Comparison of ENCODE assay signal across 8 cellular contexts in genomic region chr14:96362071-96362964, GRCh38. TPM values are rescaled to one million over a fixed set of nuclear protein-coding genes. Genes with fewer than 3 reads are reported as not detected.
DNase-seq lines count a peak whose midpoint lies in the region; ATAC-seq and TF ChIP-seq lines count a peak whose summit lies in the region.

No MANE protein-coding gene starts in this region.

- no peaks in the 10 kb centered on the region for H3K27me3 ChIP-seq in SJCRH30
- H3K27me3 ChIP-seq in cardiac muscle cell: no peaks in the 10 kb centered on the region

- H3K4me3 ChIP-seq in SJCRH30 (peak overlapping the region; percentile 97), cardiac muscle cell (peak overlapping the region; percentile 76)

- peak overlapping the region; percentile 66 for H3K27ac ChIP-seq in SJCRH30
- peak overlapping the region; percentile 95 for H3K27ac ChIP-seq in cardiac muscle cell

- no peaks in the 10 kb centered on the region for H3K4me1 ChIP-seq in SJCRH30
- H3K4me1 ChIP-seq in cardiac muscle cell (ENCODE audit: low read depth): peaks cover 11% of the 10 kb centered on the region

- peak; percentile 61 for DNase-seq in COLO668 (lab: John Stamatoyannopoulos, UW; ENCODE audit: unreplicated experiment)
- DNase-seq in KBM-7: peak; percentile 54
- DNase-seq in SJCRH30: peak; percentile 8 to 34
- peak; percentile 51 to 55 for DNase-seq in activated naive CD4-positive, alpha-beta T cell treated with anti-CD3 and anti-CD28 coated beads, Interleukin-2, amount 50 U/mL, for 72 hours (ENCODE audit: low spot score in 2 of 2)
- peak; percentile 20 to 44 for DNase-seq in cardiac muscle cell (ENCODE audit: low read depth in 1 of 2, low spot score in 1 of 2)
- peak; percentile 49 for DNase-seq in pons (ENCODE audit: low spot score)
- DNase-seq in NCI-H446 treated with DMSO at 0.1 percent for 48 hours (lab: John Stamatoyannopoulos, UW): no peak

- in situ Hi-C loops in KBM-7 (cut with MboI; ENCODE audit: low pct_unique_long_range_greater_than_20kb, low sequenced_read_pairs): no loop called here

- peak overlapping the region; percentile 93 to 96 for H3K27ac Mint-ChIP-seq in activated naive CD4-positive, alpha-beta T cell treated with anti-CD3 and anti-CD28 coated beads, Interleukin-2, amount 50 U/mL, for 72 hours

- H3K9me3 ChIP-seq in SJCRH30 (replicated peaks) (no peaks in the 10 kb centered on the region), cardiac muscle cell (ENCODE audit: low read depth) (no peaks in the 10 kb centered on the region)

- no peaks in the 10 kb centered on the region for H3K36me3 ChIP-seq in SJCRH30
- no peaks in the 10 kb centered on the region for H3K36me3 ChIP-seq in cardiac muscle cell

- peak; percentile 9 for ATAC-seq in GM21423 (IDR thresholded peaks at IDR 0.05; ENCODE audit: unreplicated experiment)
- peak; percentile 30 to 50 for ATAC-seq in activated naive CD4-positive, alpha-beta T cell treated with anti-CD3 and anti-CD28 coated beads, Interleukin-2, amount 50 U/mL, for 72 hours

- no peak for TF ChIP-seq CTCF in cardiac muscle cell (IDR thresholded peaks at IDR 0.05; ENCODE audit: low read depth, low read length)

- peaks cover 9 to 23% of the 10 kb centered on the region in 2 donors for H3K36me3 Mint-ChIP-seq in activated naive CD4-positive, alpha-beta T cell treated with anti-CD3 and anti-CD28 coated beads, Interleukin-2, amount 50 U/mL, for 72 hours

- H3K9me3 Mint-ChIP-seq in activated naive CD4-positive, alpha-beta T cell treated with anti-CD3 and anti-CD28 coated beads, Interleukin-2, amount 50 U/mL, for 72 hours: no peaks in the 10 kb centered on the region

RNA-seq across cellular contexts. Expression of gene ATG2B, which starts 0.8 kb away (rescaled TPM):
- 12.7 and 14.1 TPM in 2 replicates for total RNA-seq in SJCRH30 (2014; rRNA removed; shearing (Covaris generic))
- total RNA-seq in activated naive CD4-positive, alpha-beta T cell treated with anti-CD3 and anti-CD28 coated beads, Interleukin-2, amount 50 U/mL, for 72 hours: 10 to 100 TPM; 21.2 to 23.3 TPM
- 11.8 and 18.2 TPM in 2 replicates for total RNA-seq in cardiac muscle cell
- 3.9 and 5.8 TPM in 2 replicates for polyA plus RNA-seq in cardiac muscle cell

RNA-seq across cellular contexts. Expression of gene GSKIP, which starts 1.0 kb away (rescaled TPM):
- total RNA-seq in SJCRH30 (2014; rRNA removed; shearing (Covaris generic)): 17.6 and 20.7 TPM in 2 replicates
- total RNA-seq in activated naive CD4-positive, alpha-beta T cell treated with anti-CD3 and anti-CD28 coated beads, Interleukin-2, amount 50 U/mL, for 72 hours: 10 to 100 TPM; 16.0 to 24.7 TPM
- 11.8 and 16.4 TPM in 2 replicates for total RNA-seq in cardiac muscle cell
- 27.5 and 30.8 TPM in 2 replicates for polyA plus RNA-seq in cardiac muscle cell

RNA-seq across cellular contexts. Expression of gene AK7, which starts 29.6 kb away (rescaled TPM):
- total RNA-seq in SJCRH30 (2014; rRNA removed; shearing (Covaris generic)): not detected in 2 replicates
- total RNA-seq in activated naive CD4-positive, alpha-beta T cell treated with anti-CD3 and anti-CD28 coated beads, Interleukin-2, amount 50 U/mL, for 72 hours: 1 to 10 TPM in 1 of 2 donors, under 1 TPM in 1; 0.80 to 2.4 TPM
- total RNA-seq in cardiac muscle cell: 5.6 and 7.6 TPM in 2 replicates
- polyA plus RNA-seq in cardiac muscle cell: 4.1 and 7.2 TPM in 2 replicates
